In the genomic region with DNA sequence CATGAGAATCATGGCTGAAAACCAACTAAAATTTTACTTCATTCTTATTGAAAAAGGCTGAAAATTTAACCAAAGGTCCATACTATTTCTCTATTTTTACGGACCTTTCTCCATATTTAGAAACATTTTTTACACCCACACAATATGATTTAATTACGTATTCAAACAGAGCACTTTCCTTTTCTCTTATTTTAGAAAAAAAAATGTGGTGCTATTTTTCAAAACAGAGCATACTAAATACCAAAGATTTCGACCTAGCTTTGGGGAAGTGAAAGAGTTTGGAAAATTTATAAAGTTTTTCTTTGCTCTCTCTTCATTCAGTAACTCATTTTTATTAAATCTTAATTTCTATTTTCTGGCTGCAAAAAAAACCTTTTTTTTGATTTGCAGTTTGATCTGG, we compare ENCODE assay signal across 1 cellular context.
TF ChIP-seq lines count a peak whose summit lies in the region.

No MANE protein-coding gene starts in this region.

TF ChIP-seq in IMR-90, 13 proteins besides CTCF, POLR2A, EP300 and RAD21 (continued from another document):
- no peak for TF ChIP-seq USF2 (IDR thresholded peaks at IDR 0.05; ENCODE audit: low read depth, low read length)
- TF ChIP-seq BHLHE40 (IDR thresholded peaks at IDR 0.05; ENCODE audit: low read depth, low read length) = no peak
- no peak for TF ChIP-seq RFX5 (IDR thresholded peaks at IDR 0.05; ENCODE audit: low read depth, low read length)
- no peak for TF ChIP-seq RCOR1 (IDR thresholded peaks at IDR 0.05; ENCODE audit: insufficient replicate concordance, low read length)
- TF ChIP-seq CHD1 (IDR thresholded peaks at IDR 0.05; ENCODE audit: low read depth, low read length) = no peak
- no peak for TF ChIP-seq ELK1 (IDR thresholded peaks at IDR 0.05; ENCODE audit: borderline replicate concordance, low read depth, low read length)
- no peak for TF ChIP-seq SMC3 (IDR thresholded peaks at IDR 0.05; ENCODE audit: low read depth, low read length)
- no peak for TF ChIP-seq MXI1 (IDR thresholded peaks at IDR 0.05; ENCODE audit: borderline replicate concordance, low read depth, low read length)
- TF ChIP-seq CEBPB (IDR thresholded peaks at IDR 0.05; ENCODE audit: low read depth, low read length) = no peak
TF ChIP-seq in IMR-90: peak in this region for 0.
